1 cellular context compared by ENCODE assay signal in the genomic region with DNA sequence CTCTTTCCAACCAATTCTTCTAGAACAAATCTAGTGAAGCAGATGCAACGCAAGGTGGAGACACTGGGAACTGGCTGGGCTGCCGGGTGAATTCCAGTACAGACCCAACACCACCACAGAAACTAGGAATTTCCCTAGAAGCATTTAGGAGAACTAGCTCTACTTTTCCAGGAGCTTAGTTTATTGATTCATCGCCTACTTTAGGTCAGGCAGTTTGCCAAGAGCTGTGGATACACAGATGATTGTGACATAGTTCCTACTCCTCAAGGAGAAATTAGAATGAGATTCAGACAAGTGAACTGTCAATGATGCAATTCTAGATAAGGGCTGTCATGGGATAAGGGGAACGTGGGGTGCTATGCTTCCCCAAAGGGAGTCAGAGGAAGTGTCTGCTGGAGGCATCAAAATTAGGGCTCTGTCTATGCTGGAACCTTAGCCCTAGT.
TF ChIP-seq lines count a peak whose summit lies in the region.

No MANE protein-coding gene starts in this region.

TF ChIP-seq in IMR-90, 13 proteins besides CTCF, POLR2A, EP300 and RAD21 (continued from another document):
- TF ChIP-seq, protein P1, sequence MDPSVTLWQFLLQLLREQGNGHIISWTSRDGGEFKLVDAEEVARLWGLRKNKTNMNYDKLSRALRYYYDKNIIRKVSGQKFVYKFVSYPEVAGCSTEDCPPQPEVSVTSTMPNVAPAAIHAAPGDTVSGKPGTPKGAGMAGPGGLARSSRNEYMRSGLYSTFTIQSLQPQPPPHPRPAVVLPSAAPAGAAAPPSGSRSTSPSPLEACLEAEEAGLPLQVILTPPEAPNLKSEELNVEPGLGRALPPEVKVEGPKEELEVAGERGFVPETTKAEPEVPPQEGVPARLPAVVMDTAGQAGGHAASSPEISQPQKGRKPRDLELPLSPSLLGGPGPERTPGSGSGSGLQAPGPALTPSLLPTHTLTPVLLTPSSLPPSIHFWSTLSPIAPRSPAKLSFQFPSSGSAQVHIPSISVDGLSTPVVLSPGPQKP (IDR thresholded peaks at IDR 0.05; ENCODE audit: borderline replicate concordance, low read depth, low read length), result no peak
- peak; percentile 46; the same call in 1 of the 2 replicates for TF ChIP-seq FOS (IDR thresholded peaks at IDR 0.05; ENCODE audit: low read depth, low read length)
- peak; percentile 99 for TF ChIP-seq CEBPB (IDR thresholded peaks at IDR 0.05; ENCODE audit: low read depth, low read length)
- TF ChIP-seq RFX5 (IDR thresholded peaks at IDR 0.05; ENCODE audit: low read depth, low read length), result no peak
- TF ChIP-seq MAFK (IDR thresholded peaks at IDR 0.05; ENCODE audit: low read depth, low read length), result no peak
- no peak for TF ChIP-seq CHD1 (IDR thresholded peaks at IDR 0.05; ENCODE audit: low read depth, low read length)
- TF ChIP-seq RCOR1 (IDR thresholded peaks at IDR 0.05; ENCODE audit: insufficient replicate concordance, low read length), result peak; percentile 62
- no peak for TF ChIP-seq MXI1 (IDR thresholded peaks at IDR 0.05; ENCODE audit: borderline replicate concordance, low read depth, low read length)
- TF ChIP-seq SMC3 (IDR thresholded peaks at IDR 0.05; ENCODE audit: low read depth, low read length), result no peak
- peak; percentile 20; the same call in 1 of the 2 replicates for TF ChIP-seq MAZ (IDR thresholded peaks at IDR 0.05; ENCODE audit: borderline replicate concordance, low read depth, low read length)
- TF ChIP-seq, protein P2, sequence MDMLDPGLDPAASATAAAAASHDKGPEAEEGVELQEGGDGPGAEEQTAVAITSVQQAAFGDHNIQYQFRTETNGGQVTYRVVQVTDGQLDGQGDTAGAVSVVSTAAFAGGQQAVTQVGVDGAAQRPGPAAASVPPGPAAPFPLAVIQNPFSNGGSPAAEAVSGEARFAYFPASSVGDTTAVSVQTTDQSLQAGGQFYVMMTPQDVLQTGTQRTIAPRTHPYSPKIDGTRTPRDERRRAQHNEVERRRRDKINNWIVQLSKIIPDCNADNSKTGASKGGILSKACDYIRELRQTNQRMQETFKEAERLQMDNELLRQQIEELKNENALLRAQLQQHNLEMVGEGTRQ (IDR thresholded peaks at IDR 0.05; ENCODE audit: low read depth, low read length), result no peak
